Comparison of ENCODE assay signal across 31 cellular contexts in genomic region chr2:190592831-190593230, GRCh38.
"Had no signal": no experiment of that assay in that cellular context is flagged by ENCODE, and none has a peak within 500 bp of the region (broad histone marks: within the 10 kb centered on the region; RNA-seq: fewer than 3 reads in every experiment).

No MANE protein-coding gene starts in this region.

- DNase-seq: activated CD4-positive, alpha-beta T cell treated with anti-CD3 and anti-CD28 coated beads for 4 hours; activated CD4-positive, alpha-beta T cell treated with anti-CD3 and anti-CD28 coated beads, Interleukin-2, amount 50 U/mL, for 48 hours; activated CD8-positive, alpha-beta memory T cell treated with anti-CD3 and anti-CD28 coated beads for 24 hours; activated effector memory CD4-positive, alpha-beta T cell treated with Interleukin-2 at 50 U/mL for 16 hours; activated naive CD4-positive, alpha-beta T cell treated with Interleukin-2 at 50 U/mL for 16 hours; anterior cingulate cortex; central memory CD4-positive, alpha-beta T cell; dermis blood vessel endothelial cell; effector CD4-positive, alpha-beta T cell; head of caudate nucleus; hypothalamus; immature natural killer cell; lower lobe of right lung; mesenchymal stem cell; naive thymus-derived CD8-positive, alpha-beta T cell; nucleus accumbens; stimulated activated CD4-positive, alpha-beta T cell treated with anti-CD3 and anti-CD28 coated beads, Interleukin-15, amount 100 ng/mL, for 24 hours; stimulated activated CD4-positive, alpha-beta T cell treated with anti-CD3 and anti-CD28 coated beads, Interleukin-2, amount 100 ng/mL, for 24 hours; stimulated activated naive CD4-positive, alpha-beta T cell; T-helper 1 cell; tibial artery; upper lobe of right lung had no signal

- H3K36me3 ChIP-seq: lower lobe of right lung, right atrium auricular region, suprapubic skin, tibial artery, upper lobe of right lung had no signal

- H3K4me3 Mint-ChIP-seq: activated naive CD8-positive, alpha-beta T cell; brain; immature natural killer cell; naive thymus-derived CD8-positive, alpha-beta T cell; neural crest cell; T-helper 2 cell treated with Interferon-gamma antibody and Interleukin-4, amounts not matched to agents 5 μg/mL and 100 μg/mL, for 36 hours had no signal

- H3K36me3 Mint-ChIP-seq: activated naive CD8-positive, alpha-beta T cell; brain had no signal

- H3K27me3 Mint-ChIP-seq: activated naive CD8-positive, alpha-beta T cell; brain; naive thymus-derived CD8-positive, alpha-beta T cell had no signal

- H3K27ac Mint-ChIP-seq: activated naive CD8-positive, alpha-beta T cell; brain; immature natural killer cell; naive thymus-derived CD8-positive, alpha-beta T cell; T-helper 2 cell treated with Interferon-gamma antibody and Interleukin-4, amounts not matched to agents 5 μg/mL and 100 μg/mL, for 36 hours had no signal

- H3K9me3 Mint-ChIP-seq: naive thymus-derived CD8-positive, alpha-beta T cell; T-helper 2 cell treated with Interferon-gamma antibody and Interleukin-4, amounts not matched to agents 5 μg/mL and 100 μg/mL, for 36 hours had no signal

- H3K4me1 ChIP-seq: lower lobe of right lung, upper lobe of right lung had no signal

- ATAC-seq: lower lobe of right lung; naive thymus-derived CD8-positive, alpha-beta T cell; upper lobe of right lung had no signal

- H3K27ac ChIP-seq: epithelial cell of prostate, lower lobe of right lung, right atrium auricular region, suprapubic skin, tibial artery, upper lobe of right lung, VCaP had no signal

- FAIRE-seq: colon had no signal

- H3K4me3 ChIP-seq: lower lobe of right lung, right atrium auricular region, suprapubic skin, tibial artery, upper lobe of right lung had no signal

- H3K27me3 ChIP-seq: right atrium auricular region, suprapubic skin, tibial artery, upper lobe of right lung had no signal

- H3K9me3 ChIP-seq: lower lobe of right lung, right atrium auricular region, suprapubic skin, tibial artery, upper lobe of right lung had no signal

- H3K4me1 Mint-ChIP-seq: brain, neural crest cell had no signal
